In the genomic region with DNA sequence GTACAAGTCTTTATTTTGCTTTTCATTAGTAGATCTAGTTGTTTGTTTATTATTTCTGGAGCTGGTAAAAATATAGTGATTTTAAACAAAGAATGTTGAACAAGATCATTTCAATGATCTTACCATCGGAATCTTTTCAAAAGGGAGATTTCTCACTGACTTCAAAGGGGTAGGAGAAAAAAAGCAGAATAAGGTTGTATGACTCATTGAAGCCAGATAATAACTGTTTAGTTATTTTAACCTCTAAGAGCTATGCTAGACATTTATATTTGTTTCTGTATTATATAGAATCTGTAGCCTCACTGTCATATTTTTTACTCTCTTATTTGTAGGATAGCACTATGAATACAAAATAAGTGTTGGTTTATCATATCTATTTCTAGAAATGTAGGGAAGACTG, we compare ENCODE assay signal across 11 cellular contexts. TPM values are rescaled to one million over a fixed set of nuclear protein-coding genes. Genes with fewer than 3 reads are reported as not detected.
DNase-seq lines count a peak whose midpoint lies in the region; ATAC-seq and TF ChIP-seq lines count a peak whose summit lies in the region.
"Had no signal": no experiment of that assay in that cellular context is flagged by ENCODE, and none has a peak within 500 bp of the region (broad histone marks: within the 10 kb centered on the region; RNA-seq: fewer than 3 reads in every experiment).

No MANE protein-coding gene starts in this region.

- peak overlapping the region in 6 of 11 experiments; percentile 57 to 72 (median 64); a peak in 9 of 22 replicates for H3K27ac ChIP-seq in BLaER1 treated with 17β-estradiol and CSF1 and Interleukin-3, amounts not matched to agents 10 nM and 100 nM
- H3K27ac ChIP-seq in CD4-positive, CD25-positive, alpha-beta regulatory T cell (ENCODE audit: insufficient read depth, low read length, poor library complexity, severe bottlenecking) = peak overlapping the region; percentile 27
- H3K27ac ChIP-seq in VCaP = peak overlapping the region; percentile 76
- H3K27ac ChIP-seq: neural progenitor cell, SJCRH30 had no signal

- no peak overlapping the region for H3K9ac ChIP-seq in BLaER1 treated with 17β-estradiol and CSF1 and Interleukin-3, amounts not matched to agents 10 nM and 100 nM
- H3K9ac ChIP-seq: neural progenitor cell had no signal

- H3K4me1 Mint-ChIP-seq in CD4-positive, CD25-positive, alpha-beta regulatory T cell = peaks cover 30 to 74% (median 51%) of the 10 kb centered on the region in 4 donors

- TF ChIP-seq CTCF in VCaP (conservative IDR thresholded peaks at IDR 0.05) = no peak

- no peaks in the 10 kb centered on the region for H3K27me3 ChIP-seq in BLaER1 treated with 17β-estradiol and CSF1 and Interleukin-3, amounts not matched to agents 10 nM and 100 nM
- no peaks in the 10 kb centered on the region for H3K27me3 ChIP-seq in CD4-positive, CD25-positive, alpha-beta regulatory T cell (ENCODE audit: control insufficient read depth, insufficient read depth, low read length)
- H3K27me3 ChIP-seq: SJCRH30 had no signal

- H3K27me3 Mint-ChIP-seq in CD4-positive, CD25-positive, alpha-beta regulatory T cell = no peaks in the 10 kb centered on the region

- no peak for TF ChIP-seq POLR2A in erythroblast (IDR thresholded peaks at IDR 0.05; ENCODE audit: low read length)

- peak overlapping the region; percentile 59 to 94 (median 91) for H3K27ac Mint-ChIP-seq in CD4-positive, CD25-positive, alpha-beta regulatory T cell

- peaks cover 0 to 9% (median 5%) of the 10 kb centered on the region in 11 experiments; a peak in 6 of 22 replicates for H3K9me3 ChIP-seq in BLaER1 treated with 17β-estradiol and CSF1 and Interleukin-3, amounts not matched to agents 10 nM and 100 nM (replicated peaks in 1 of 11)
- H3K9me3 ChIP-seq in CD4-positive, CD25-positive, alpha-beta regulatory T cell (ENCODE audit: control insufficient read depth in 2 of 2, low read length in 2 of 2) = no peaks in the 10 kb centered on the region

- H3K36me3 ChIP-seq in BLaER1 treated with 17β-estradiol and CSF1 and Interleukin-3, amounts not matched to agents 10 nM and 100 nM = peaks cover 0 to 13% (median 0%) of the 10 kb centered on the region in 11 experiments; a peak in 4 of 22 replicates
- H3K36me3 ChIP-seq in CD4-positive, CD25-positive, alpha-beta regulatory T cell (ENCODE audit: control insufficient read depth, insufficient read depth, low read length) = no peaks in the 10 kb centered on the region
- H3K36me3 ChIP-seq: neural progenitor cell had no signal

- peak overlapping the region; percentile 22 to 66 (median 45) for H3K4me3 Mint-ChIP-seq in CD4-positive, CD25-positive, alpha-beta regulatory T cell
- H3K4me3 Mint-ChIP-seq: neural progenitor cell had no signal

- DNase-seq in CD4-positive, CD25-positive, alpha-beta regulatory T cell = no peak
- peak; percentile 2 for DNase-seq in iris pigment epithelial cell (ENCODE audit: low read depth)
- no peak for DNase-seq in erythroblast (lab: John Stamatoyannopoulos, UW)
- DNase-seq: amniotic stem cell, NCI-H1694, SJCRH30 had no signal

- peak; percentile 68 to 69 for ATAC-seq in CD4-positive, CD25-positive, alpha-beta regulatory T cell (ENCODE audit: low read depth in 2 of 2)
- ATAC-seq in GM18858 (IDR thresholded peaks at IDR 0.05; ENCODE audit: unreplicated experiment) = no peak
- no peak for ATAC-seq in HG02852 (IDR thresholded peaks at IDR 0.05; ENCODE audit: unreplicated experiment)

- H3K4me1 ChIP-seq in BLaER1 treated with 17β-estradiol and CSF1 and Interleukin-3, amounts not matched to agents 10 nM and 100 nM = peaks cover 8 to 59% (median 34%) of the 10 kb centered on the region in 10 experiments
- H3K4me1 ChIP-seq in CD4-positive, CD25-positive, alpha-beta regulatory T cell (ENCODE audit: control insufficient read depth, insufficient read depth, low read length, poor library complexity, severe bottlenecking) = peaks cover 50% of the 10 kb centered on the region
- H3K4me1 ChIP-seq: SJCRH30 had no signal

- 0 out of 22 replicates have a peak, but pooled peaks cover 0 to 4% (median 0%) of the 10 kb centered on the region in 11 experiments for H4K20me1 ChIP-seq in BLaER1 treated with 17β-estradiol and CSF1 and Interleukin-3, amounts not matched to agents 10 nM and 100 nM

- peaks cover 0 to 9% (median 5%) of the 10 kb centered on the region in 7 donors for H3K9me3 Mint-ChIP-seq in CD4-positive, CD25-positive, alpha-beta regulatory T cell

- H3K36me3 Mint-ChIP-seq in CD4-positive, CD25-positive, alpha-beta regulatory T cell = peaks cover 11% of the 10 kb centered on the region

- no peak overlapping the region for H3K4me3 ChIP-seq in BLaER1 treated with 17β-estradiol and CSF1 and Interleukin-3, amounts not matched to agents 10 nM and 100 nM
- H3K4me3 ChIP-seq in CD4-positive, CD25-positive, alpha-beta regulatory T cell (ENCODE audit: low read depth, low read length) = peak overlapping the region; percentile 58
- H3K4me3 ChIP-seq: neural progenitor cell, SJCRH30 had no signal

- peak overlapping the region in 6 of 11 experiments; percentile 55 to 77 (median 73); a peak in 11 of 22 replicates for H3K4me2 ChIP-seq in BLaER1 treated with 17β-estradiol and CSF1 and Interleukin-3, amounts not matched to agents 10 nM and 100 nM
- H3K4me2 ChIP-seq: neural progenitor cell had no signal

RNA-seq across cellular contexts. Expression of a gene that starts 8.0 kb away (rescaled TPM):
- total RNA-seq in CD4-positive, CD25-positive, alpha-beta regulatory T cell = 99.5 TPM
- polyA plus RNA-seq in CD4-positive, CD25-positive, alpha-beta regulatory T cell = 10 to 100 TPM; 32.8 to 62.4 (median 49.1) TPM

Comparison
In these comparisons a context has a peak if more than half of its experiments do, and no peak if none do; other contexts are left out.
1. ATAC-seq: peak in CD4-positive, CD25-positive, alpha-beta regulatory T cell (2 of 2); none in GM18858 (single experiment) and HG02852 (single experiment).
2. Peak in every context shown above with its lines, with median percentiles within 50 percentile points of each other: H3K27ac ChIP-seq.